In genomic region chr6:102798631-102799030, GRCh38 we compare ENCODE assay signal across 17 cellular contexts.
DNase-seq lines count a peak whose midpoint lies in the region; ATAC-seq and TF ChIP-seq lines count a peak whose summit lies in the region.
"Had no signal": no experiment of that assay in that cellular context is flagged by ENCODE, and none has a peak within 500 bp of the region (broad histone marks: within the 10 kb centered on the region; RNA-seq: fewer than 3 reads in every experiment).

No MANE protein-coding gene starts in this region.

- H2AFZ ChIP-seq in fibroblast of lung (ENCODE audit: low read length): peak overlapping the region; percentile 30
- H2AFZ ChIP-seq: parathyroid adenoma had no signal

- peak overlapping the region; percentile 95 for H3K27ac Mint-ChIP-seq in neural crest cell (ENCODE audit: unreplicated experiment)
- H3K27ac Mint-ChIP-seq in activated CD4-positive, alpha-beta T cell treated with anti-CD3 and anti-CD28 coated beads, Interleukin-2, amount 10 ng/mL, durations not matched to agents 7 days and 5 days: no peak overlapping the region
- H3K27ac Mint-ChIP-seq: activated T-cell treated with anti-CD3 and anti-CD28 coated beads, Interleukin-2, amount 50 U/mL, for 72 hours had no signal

- POLR2A ChIA-PET in activated CD4-positive, alpha-beta T cell treated with anti-CD3 and anti-CD28 coated beads, Interleukin-2, amount 10 ng/mL, durations not matched to agents 7 days and 5 days (lab: Charles Lee): no interaction called here

- CTCF ChIA-PET in activated CD4-positive, alpha-beta T cell treated with anti-CD3 and anti-CD28 coated beads, Interleukin-2, amount 10 ng/mL, durations not matched to agents 7 days and 5 days (lab: Charles Lee): no interaction called here

- no peak overlapping the region for H3K27ac ChIP-seq in fibroblast of lung (ENCODE audit: insufficient read depth, low read length)
- H3K27ac ChIP-seq: heart left ventricle, parathyroid adenoma had no signal

- H3K36me3 Mint-ChIP-seq in neural crest cell (ENCODE audit: low read depth): no peaks in the 10 kb centered on the region
- no peaks in the 10 kb centered on the region for H3K36me3 Mint-ChIP-seq in activated CD4-positive, alpha-beta T cell treated with anti-CD3 and anti-CD28 coated beads, Interleukin-2, amount 10 ng/mL, durations not matched to agents 7 days and 5 days (ENCODE audit: low read depth)

- peaks cover 4% of the 10 kb centered on the region for H3K4me1 Mint-ChIP-seq in neural crest cell
- no peaks in the 10 kb centered on the region for H3K4me1 Mint-ChIP-seq in activated CD4-positive, alpha-beta T cell treated with anti-CD3 and anti-CD28 coated beads, Interleukin-2, amount 10 ng/mL, durations not matched to agents 7 days and 5 days

- H3K9ac ChIP-seq in fibroblast of lung (ENCODE audit: insufficient read depth, low read length): no peak overlapping the region
- H3K9ac ChIP-seq: parathyroid adenoma had no signal

- ATAC-seq in GM21515 (IDR thresholded peaks at IDR 0.05; ENCODE audit: unreplicated experiment): no peak
- ATAC-seq: activated T-cell treated with anti-CD3 and anti-CD28 coated beads, Interleukin-2, amount 50 U/mL, for 72 hours; heart left ventricle; K562 had no signal

- H3K79me2 ChIP-seq in fibroblast of lung (ENCODE audit: control insufficient read depth, insufficient read depth, low read length): no peaks in the 10 kb centered on the region
- H3K79me2 ChIP-seq: parathyroid adenoma had no signal

- no peaks in the 10 kb centered on the region for H3K27me3 Mint-ChIP-seq in neural crest cell (ENCODE audit: low read depth)
- H3K27me3 Mint-ChIP-seq in activated CD4-positive, alpha-beta T cell treated with anti-CD3 and anti-CD28 coated beads, Interleukin-2, amount 10 ng/mL, durations not matched to agents 7 days and 5 days: no peaks in the 10 kb centered on the region

- H3K4me1 ChIP-seq in fibroblast of lung (ENCODE audit: control insufficient read depth, extremely low read depth, insufficient read depth, low read length): no peaks in the 10 kb centered on the region
- H3K4me1 ChIP-seq: BE2C, heart left ventricle, parathyroid adenoma had no signal

- H3K27me3 ChIP-seq in fibroblast of lung (ENCODE audit: control insufficient read depth, insufficient read depth, low read length): no peaks in the 10 kb centered on the region
- H3K27me3 ChIP-seq: BE2C, heart left ventricle had no signal

- H3K9me3 ChIP-seq in fibroblast of lung (ENCODE audit: control insufficient read depth, insufficient read depth, low read depth, low read length): no peaks in the 10 kb centered on the region
- H3K9me3 ChIP-seq: BE2C had no signal

- H4K20me1 ChIP-seq in fibroblast of lung (ENCODE audit: control insufficient read depth, extremely low read depth, insufficient read depth, low read length): no peaks in the 10 kb centered on the region

- H3K4me2 ChIP-seq in fibroblast of lung (ENCODE audit: extremely low read depth, insufficient read depth, low read length): no peak overlapping the region

- H3K4me3 Mint-ChIP-seq in neural crest cell: peak overlapping the region; percentile 90
- no peak overlapping the region for H3K4me3 Mint-ChIP-seq in activated CD4-positive, alpha-beta T cell treated with anti-CD3 and anti-CD28 coated beads, Interleukin-2, amount 10 ng/mL, durations not matched to agents 7 days and 5 days
- H3K4me3 Mint-ChIP-seq: activated T-cell treated with anti-CD3 and anti-CD28 coated beads, Interleukin-2, amount 50 U/mL, for 72 hours had no signal

- 0 out of 2 replicates have a peak, but pooled peaks have one; percentile 3 for TF ChIP-seq CTCF in GM12874 (IDR thresholded peaks at IDR 0.05; ENCODE audit: insufficient read depth, low read depth, low read length)
- no peak for TF ChIP-seq CTCF in fibroblast of lung (conservative IDR thresholded peaks at IDR 0.05 in 1 of 2, IDR thresholded peaks at IDR 0.05 in 1 of 2; ENCODE audit: low read depth in 1 of 2, low read length in 2 of 2)
- TF ChIP-seq CTCF in neural crest cell (conservative IDR thresholded peaks at IDR 0.05): peak; percentile 46

- DNase-seq in NCI-H69 (lab: John Stamatoyannopoulos, UW) (peak; percentile 61), fibroblast of lung (ENCODE audit: low read depth in 2 of 2) (no peak), neural crest cell (ENCODE audit: low read depth, low spot score) (peak; percentile 23), head of caudate nucleus (no peak), SW 1271 (lab: John Stamatoyannopoulos, UW) (no peak)
- no peak for DNase-seq in activated CD4-positive, alpha-beta T cell treated with anti-CD3 and anti-CD28 coated beads, Interleukin-2, amount 10 ng/mL, durations not matched to agents 7 days and 5 days
- DNase-seq: activated CD4-positive, alpha-beta T cell treated with anti-CD3 and anti-CD28 coated beads for 4 hours; activated T-cell treated with anti-CD3 and anti-CD28 coated beads, Interleukin-2, amount 50 U/mL, for 72 hours; BE2C; effector memory CD4-positive, alpha-beta T cell; heart left ventricle; NCI-H1694 treated with DMSO at 0.1 percent for 48 hours; stimulated activated CD8-positive, alpha-beta memory T cell treated with anti-CD3 and anti-CD28 coated beads, Interleukin-4, amount 100 ng/mL, for 48 hours had no signal

- no peaks in the 10 kb centered on the region for H3K36me3 ChIP-seq in fibroblast of lung (ENCODE audit: control insufficient read depth, insufficient read depth, low read length)
- H3K36me3 ChIP-seq: BE2C, heart left ventricle had no signal

- H3K9me3 Mint-ChIP-seq in neural crest cell: no peaks in the 10 kb centered on the region
- H3K9me3 Mint-ChIP-seq in activated CD4-positive, alpha-beta T cell treated with anti-CD3 and anti-CD28 coated beads, Interleukin-2, amount 10 ng/mL, durations not matched to agents 7 days and 5 days: no peaks in the 10 kb centered on the region

- intact Hi-C loops in head of caudate nucleus (cut with DNase I): no loop called here

- no peak overlapping the region for H3K4me3 ChIP-seq in fibroblast of lung (replicated peaks in 1 of 4; ENCODE audit: control extremely low read depth in 1 of 4, insufficient read depth in 1 of 4, low read depth in 3 of 4, low read length in 4 of 4)
- H3K4me3 ChIP-seq: heart left ventricle, K562 had no signal

Comparison
In these comparisons a context has a peak if more than half of its experiments do, and no peak if none do; other contexts are left out.
1. CTCF ChIP-seq: peak in GM12874 (single experiment) and neural crest cell (single experiment); none in fibroblast of lung (0 of 2).
2. DNase-seq: peak in NCI-H69 (single experiment) and neural crest cell (single experiment); none in fibroblast of lung (0 of 2), head of caudate nucleus (0 of 42), SW 1271 (0 of 2) and activated CD4-positive, alpha-beta T cell treated with anti-CD3 and anti-CD28 coated beads, Interleukin-2, amount 10 ng/mL, durations not matched to agents 7 days and 5 days (single experiment).